8 cellular contexts compared by ENCODE assay signal in genomic region chr3:115819785-115820384, GRCh38.
DNase-seq lines count a peak whose midpoint lies in the region; ATAC-seq and TF ChIP-seq lines count a peak whose summit lies in the region.

No MANE protein-coding gene starts in this region.

- intact Hi-C loops in MCF 10A (cut with micrococcal nuclease), result loop anchor here (1.0 to 5.0 kb wide), 4 partner anchors 603 to 1458 kb away; no protein-coding TSS in a partner anchor

- no peaks in the 10 kb centered on the region for H3K9me3 Mint-ChIP-seq in MCF 10A (ENCODE audit: unreplicated experiment)

- H3K4me3 Mint-ChIP-seq in MCF 10A (ENCODE audit: unreplicated experiment), result no peak overlapping the region

- peak; percentile 94 for ATAC-seq in GM18858 (IDR thresholded peaks at IDR 0.05; ENCODE audit: unreplicated experiment)
- peak; percentile 93 for ATAC-seq in HG03045 (IDR thresholded peaks at IDR 0.05; ENCODE audit: unreplicated experiment)

- POLR2A ChIA-PET in MCF 10A (lab: Yijun Ruan, JAX), result interaction anchor here (0.6 kb wide), 2 partner anchors 12 to 101 kb away, joined by 3 read pairs; no protein-coding TSS in a partner anchor

- peaks cover 2% of the 10 kb centered on the region for H3K4me1 Mint-ChIP-seq in MCF 10A (ENCODE audit: insufficient read depth, unreplicated experiment)

- no peaks in the 10 kb centered on the region for H3K36me3 Mint-ChIP-seq in MCF 10A (ENCODE audit: insufficient read depth, unreplicated experiment)

- TF ChIP-seq CTCF in AG09309 (IDR thresholded peaks at IDR 0.05; ENCODE audit: control insufficient read depth, insufficient read depth, low read depth, low read length, missing control alignments) (peak; percentile 86), MCF 10A (IDR thresholded peaks at IDR 0.05; ENCODE audit: unreplicated experiment) (peak; percentile 96)

- peak; percentile 69 for DNase-seq in AG09309 (ENCODE audit: low read depth)
- peak; percentile 61 for DNase-seq in NCI-H2029 (lab: John Stamatoyannopoulos, UW)
- DNase-seq in T1000 (lab: John Stamatoyannopoulos, UW), result peak; percentile 24
- peak; percentile 85 for DNase-seq in MCF 10A (ENCODE audit: unreplicated experiment)
- peak; percentile 85 for DNase-seq in iris pigment epithelial cell (ENCODE audit: low read depth)
- DNase-seq in stimulated activated CD4-positive, alpha-beta T cell treated with anti-CD3 and anti-CD28 coated beads, Interleukin-2, amount 100 ng/mL, for 24 hours, result peak; percentile 47 to 56

- no peak overlapping the region for H3K4me3 ChIP-seq in AG09309 (ENCODE audit: control insufficient read depth, low read depth, low read length)

- no peak overlapping the region for H3K27ac Mint-ChIP-seq in MCF 10A (ENCODE audit: low read depth, unreplicated experiment)

- CTCF ChIA-PET in MCF 10A (lab: Yijun Ruan, JAX), result interaction anchor here (0.6 to 2.3 kb wide), 39 partner anchors 9 to 1456 kb away, joined by 3 to 31 read pairs (median 3); no protein-coding TSS in a partner anchor

- BruUV-seq in MCF 10A (replicated peaks; lab: Mats Ljungman, UMichigan), result no TSS peak

- H3K27me3 Mint-ChIP-seq in MCF 10A (ENCODE audit: insufficient read depth, unreplicated experiment), result no peaks in the 10 kb centered on the region

Comparison
In these comparisons a context has a peak if more than half of its experiments do, and no peak if none do; other contexts are left out.
1. DNase-seq: peak in every context shown above with its lines; median percentile 85 in MCF 10A; 85 in iris pigment epithelial cell; 69 in AG09309; 61 in NCI-H2029; 52 in stimulated activated CD4-positive, alpha-beta T cell treated with anti-CD3 and anti-CD28 coated beads, Interleukin-2, amount 100 ng/mL, for 24 hours; 24 in T1000.